ENCODE assay signal across 1 cellular context in genomic region chr20:25318471-25319240, GRCh38.
A peak's percentile ranks its signal among the peaks of the same experiment; 100 is the strongest.
TF ChIP-seq lines count a peak whose summit lies in the region.

No MANE protein-coding gene starts in this region.

TF ChIP-seq in GM12878, 131 proteins besides CTCF, POLR2A, EP300 and RAD21 (continued from another document and continues in another):
- TF ChIP-seq PKNOX1 (IDR thresholded peaks at IDR 0.05), result peak; percentile 84
- TF ChIP-seq IRF5 (IDR thresholded peaks at IDR 0.05; ENCODE audit: borderline replicate concordance), result no peak
- TF ChIP-seq SIN3A (IDR thresholded peaks at IDR 0.05; ENCODE audit: low read depth, low read length), result no peak
- TF ChIP-seq LARP7 (IDR thresholded peaks at IDR 0.05), result peak; percentile 52; the same call in 1 of the 2 replicates
- TF ChIP-seq, protein P1, sequence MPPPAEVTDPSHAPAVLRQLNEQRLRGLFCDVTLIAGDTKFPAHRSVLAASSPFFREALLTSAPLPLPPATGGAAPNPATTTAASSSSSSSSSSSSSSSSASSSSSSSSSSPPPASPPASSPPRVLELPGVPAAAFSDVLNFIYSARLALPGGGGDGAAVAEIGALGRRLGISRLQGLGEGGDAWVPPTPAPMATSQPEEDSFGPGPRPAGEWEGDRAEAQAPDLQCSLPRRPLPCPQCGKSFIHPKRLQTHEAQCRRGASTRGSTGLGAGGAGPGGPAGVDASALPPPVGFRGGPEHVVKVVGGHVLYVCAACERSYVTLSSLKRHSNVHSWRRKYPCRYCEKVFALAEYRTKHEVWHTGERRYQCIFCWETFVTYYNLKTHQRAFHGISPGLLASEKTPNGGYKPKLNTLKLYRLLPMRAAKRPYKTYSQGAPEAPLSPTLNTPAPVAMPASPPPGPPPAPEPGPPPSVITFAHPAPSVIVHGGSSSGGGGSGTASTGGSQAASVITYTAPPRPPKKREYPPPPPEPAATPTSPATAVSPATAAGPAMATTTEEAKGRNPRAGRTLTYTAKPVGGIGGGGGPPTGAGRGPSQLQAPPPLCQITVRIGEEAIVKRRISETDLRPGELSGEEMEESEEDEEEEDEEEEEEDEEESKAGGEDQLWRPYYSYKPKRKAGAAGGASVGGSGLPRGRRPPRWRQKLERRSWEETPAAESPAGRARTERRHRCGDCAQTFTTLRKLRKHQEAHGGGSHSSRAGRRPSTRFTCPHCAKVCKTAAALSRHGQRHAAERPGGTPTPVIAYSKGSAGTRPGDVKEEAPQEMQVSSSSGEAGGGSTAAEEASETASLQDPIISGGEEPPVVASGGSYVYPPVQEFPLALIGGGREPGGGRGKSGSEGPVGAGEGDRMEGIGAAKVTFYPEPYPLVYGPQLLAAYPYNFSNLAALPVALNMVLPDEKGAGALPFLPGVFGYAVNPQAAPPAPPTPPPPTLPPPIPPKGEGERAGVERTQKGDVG (CRISPR knock-in tag; IDR thresholded peaks at IDR 0.05), result no peak
- TF ChIP-seq, protein P2, sequence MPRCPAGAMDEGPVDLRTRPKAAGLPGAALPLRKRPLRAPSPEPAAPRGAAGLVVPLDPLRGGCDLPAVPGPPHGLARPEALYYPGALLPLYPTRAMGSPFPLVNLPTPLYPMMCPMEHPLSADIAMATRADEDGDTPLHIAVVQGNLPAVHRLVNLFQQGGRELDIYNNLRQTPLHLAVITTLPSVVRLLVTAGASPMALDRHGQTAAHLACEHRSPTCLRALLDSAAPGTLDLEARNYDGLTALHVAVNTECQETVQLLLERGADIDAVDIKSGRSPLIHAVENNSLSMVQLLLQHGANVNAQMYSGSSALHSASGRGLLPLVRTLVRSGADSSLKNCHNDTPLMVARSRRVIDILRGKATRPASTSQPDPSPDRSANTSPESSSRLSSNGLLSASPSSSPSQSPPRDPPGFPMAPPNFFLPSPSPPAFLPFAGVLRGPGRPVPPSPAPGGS (IDR thresholded peaks at IDR 0.05; ENCODE audit: borderline replicate concordance, insufficient read depth, low read depth, low read length, poor library complexity, severe bottlenecking), result no peak
- no peak for TF ChIP-seq FOS (IDR thresholded peaks at IDR 0.05; ENCODE audit: borderline replicate concordance, extremely low read depth, insufficient read length)
- TF ChIP-seq, protein P3, sequence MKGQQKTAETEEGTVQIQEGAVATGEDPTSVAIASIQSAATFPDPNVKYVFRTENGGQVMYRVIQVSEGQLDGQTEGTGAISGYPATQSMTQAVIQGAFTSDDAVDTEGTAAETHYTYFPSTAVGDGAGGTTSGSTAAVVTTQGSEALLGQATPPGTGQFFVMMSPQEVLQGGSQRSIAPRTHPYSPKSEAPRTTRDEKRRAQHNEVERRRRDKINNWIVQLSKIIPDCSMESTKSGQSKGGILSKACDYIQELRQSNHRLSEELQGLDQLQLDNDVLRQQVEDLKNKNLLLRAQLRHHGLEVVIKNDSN (IDR thresholded peaks at IDR 0.05; ENCODE audit: borderline replicate concordance, extremely low read length, insufficient read depth, low read depth, low read length), result no peak
- TF ChIP-seq NRF1 (conservative IDR thresholded peaks at IDR 0.05; ENCODE audit: low read depth, low read length), result no peak
- TF ChIP-seq, protein P4, sequence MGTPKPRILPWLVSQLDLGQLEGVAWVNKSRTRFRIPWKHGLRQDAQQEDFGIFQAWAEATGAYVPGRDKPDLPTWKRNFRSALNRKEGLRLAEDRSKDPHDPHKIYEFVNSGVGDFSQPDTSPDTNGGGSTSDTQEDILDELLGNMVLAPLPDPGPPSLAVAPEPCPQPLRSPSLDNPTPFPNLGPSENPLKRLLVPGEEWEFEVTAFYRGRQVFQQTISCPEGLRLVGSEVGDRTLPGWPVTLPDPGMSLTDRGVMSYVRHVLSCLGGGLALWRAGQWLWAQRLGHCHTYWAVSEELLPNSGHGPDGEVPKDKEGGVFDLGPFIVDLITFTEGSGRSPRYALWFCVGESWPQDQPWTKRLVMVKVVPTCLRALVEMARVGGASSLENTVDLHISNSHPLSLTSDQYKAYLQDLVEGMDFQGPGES (IDR thresholded peaks at IDR 0.05), result no peak
- TF ChIP-seq, protein P5, sequence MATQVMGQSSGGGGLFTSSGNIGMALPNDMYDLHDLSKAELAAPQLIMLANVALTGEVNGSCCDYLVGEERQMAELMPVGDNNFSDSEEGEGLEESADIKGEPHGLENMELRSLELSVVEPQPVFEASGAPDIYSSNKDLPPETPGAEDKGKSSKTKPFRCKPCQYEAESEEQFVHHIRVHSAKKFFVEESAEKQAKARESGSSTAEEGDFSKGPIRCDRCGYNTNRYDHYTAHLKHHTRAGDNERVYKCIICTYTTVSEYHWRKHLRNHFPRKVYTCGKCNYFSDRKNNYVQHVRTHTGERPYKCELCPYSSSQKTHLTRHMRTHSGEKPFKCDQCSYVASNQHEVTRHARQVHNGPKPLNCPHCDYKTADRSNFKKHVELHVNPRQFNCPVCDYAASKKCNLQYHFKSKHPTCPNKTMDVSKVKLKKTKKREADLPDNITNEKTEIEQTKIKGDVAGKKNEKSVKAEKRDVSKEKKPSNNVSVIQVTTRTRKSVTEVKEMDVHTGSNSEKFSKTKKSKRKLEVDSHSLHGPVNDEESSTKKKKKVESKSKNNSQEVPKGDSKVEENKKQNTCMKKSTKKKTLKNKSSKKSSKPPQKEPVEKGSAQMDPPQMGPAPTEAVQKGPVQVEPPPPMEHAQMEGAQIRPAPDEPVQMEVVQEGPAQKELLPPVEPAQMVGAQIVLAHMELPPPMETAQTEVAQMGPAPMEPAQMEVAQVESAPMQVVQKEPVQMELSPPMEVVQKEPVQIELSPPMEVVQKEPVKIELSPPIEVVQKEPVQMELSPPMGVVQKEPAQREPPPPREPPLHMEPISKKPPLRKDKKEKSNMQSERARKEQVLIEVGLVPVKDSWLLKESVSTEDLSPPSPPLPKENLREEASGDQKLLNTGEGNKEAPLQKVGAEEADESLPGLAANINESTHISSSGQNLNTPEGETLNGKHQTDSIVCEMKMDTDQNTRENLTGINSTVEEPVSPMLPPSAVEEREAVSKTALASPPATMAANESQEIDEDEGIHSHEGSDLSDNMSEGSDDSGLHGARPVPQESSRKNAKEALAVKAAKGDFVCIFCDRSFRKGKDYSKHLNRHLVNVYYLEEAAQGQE (IDR thresholded peaks at IDR 0.05; ENCODE audit: low read depth, low read length), result no peak
- no peak for TF ChIP-seq HDGF (IDR thresholded peaks at IDR 0.05)
- peak; percentile 73; the same call in 1 of the 2 replicates for TF ChIP-seq MTA3 (IDR thresholded peaks at IDR 0.05; ENCODE audit: borderline replicate concordance, low read length)
- TF ChIP-seq SPI1 (IDR thresholded peaks at IDR 0.05; ENCODE audit: borderline replicate concordance, insufficient read depth, low read depth, low read length), result peak; percentile 96
- no peak for TF ChIP-seq RELA (IDR thresholded peaks at IDR 0.05; ENCODE audit: borderline replicate concordance, partially characterized antibody)
- no peak; the same call in none of the 2 replicates for TF ChIP-seq NBN (IDR thresholded peaks at IDR 0.05)
- TF ChIP-seq ZNF217 (IDR thresholded peaks at IDR 0.05), result no peak
- TF ChIP-seq PRDM15 (CRISPR knock-in tag; IDR thresholded peaks at IDR 0.05), result no peak
- TF ChIP-seq POLR2AphosphoS5 (IDR thresholded peaks at IDR 0.05; ENCODE audit: low read length), result peak; percentile 80
- TF ChIP-seq YBX1 (IDR thresholded peaks at IDR 0.05), result no peak
- no peak for TF ChIP-seq RFX5 (IDR thresholded peaks at IDR 0.05; ENCODE audit: low read depth, low read length)
- TF ChIP-seq CHD1 (IDR thresholded peaks at IDR 0.05; ENCODE audit: low read depth, low read length), result no peak
- TF ChIP-seq, protein P6, sequence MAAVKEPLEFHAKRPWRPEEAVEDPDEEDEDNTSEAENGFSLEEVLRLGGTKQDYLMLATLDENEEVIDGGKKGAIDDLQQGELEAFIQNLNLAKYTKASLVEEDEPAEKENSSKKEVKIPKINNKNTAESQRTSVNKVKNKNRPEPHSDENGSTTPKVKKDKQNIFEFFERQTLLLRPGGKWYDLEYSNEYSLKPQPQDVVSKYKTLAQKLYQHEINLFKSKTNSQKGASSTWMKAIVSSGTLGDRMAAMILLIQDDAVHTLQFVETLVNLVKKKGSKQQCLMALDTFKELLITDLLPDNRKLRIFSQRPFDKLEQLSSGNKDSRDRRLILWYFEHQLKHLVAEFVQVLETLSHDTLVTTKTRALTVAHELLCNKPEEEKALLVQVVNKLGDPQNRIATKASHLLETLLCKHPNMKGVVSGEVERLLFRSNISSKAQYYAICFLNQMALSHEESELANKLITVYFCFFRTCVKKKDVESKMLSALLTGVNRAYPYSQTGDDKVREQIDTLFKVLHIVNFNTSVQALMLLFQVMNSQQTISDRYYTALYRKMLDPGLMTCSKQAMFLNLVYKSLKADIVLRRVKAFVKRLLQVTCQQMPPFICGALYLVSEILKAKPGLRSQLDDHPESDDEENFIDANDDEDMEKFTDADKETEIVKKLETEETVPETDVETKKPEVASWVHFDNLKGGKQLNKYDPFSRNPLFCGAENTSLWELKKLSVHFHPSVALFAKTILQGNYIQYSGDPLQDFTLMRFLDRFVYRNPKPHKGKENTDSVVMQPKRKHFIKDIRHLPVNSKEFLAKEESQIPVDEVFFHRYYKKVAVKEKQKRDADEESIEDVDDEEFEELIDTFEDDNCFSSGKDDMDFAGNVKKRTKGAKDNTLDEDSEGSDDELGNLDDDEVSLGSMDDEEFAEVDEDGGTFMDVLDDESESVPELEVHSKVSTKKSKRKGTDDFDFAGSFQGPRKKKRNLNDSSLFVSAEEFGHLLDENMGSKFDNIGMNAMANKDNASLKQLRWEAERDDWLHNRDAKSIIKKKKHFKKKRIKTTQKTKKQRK (IDR thresholded peaks at IDR 0.05; ENCODE audit: low read depth, low read length), result no peak
- TF ChIP-seq, protein P7, sequence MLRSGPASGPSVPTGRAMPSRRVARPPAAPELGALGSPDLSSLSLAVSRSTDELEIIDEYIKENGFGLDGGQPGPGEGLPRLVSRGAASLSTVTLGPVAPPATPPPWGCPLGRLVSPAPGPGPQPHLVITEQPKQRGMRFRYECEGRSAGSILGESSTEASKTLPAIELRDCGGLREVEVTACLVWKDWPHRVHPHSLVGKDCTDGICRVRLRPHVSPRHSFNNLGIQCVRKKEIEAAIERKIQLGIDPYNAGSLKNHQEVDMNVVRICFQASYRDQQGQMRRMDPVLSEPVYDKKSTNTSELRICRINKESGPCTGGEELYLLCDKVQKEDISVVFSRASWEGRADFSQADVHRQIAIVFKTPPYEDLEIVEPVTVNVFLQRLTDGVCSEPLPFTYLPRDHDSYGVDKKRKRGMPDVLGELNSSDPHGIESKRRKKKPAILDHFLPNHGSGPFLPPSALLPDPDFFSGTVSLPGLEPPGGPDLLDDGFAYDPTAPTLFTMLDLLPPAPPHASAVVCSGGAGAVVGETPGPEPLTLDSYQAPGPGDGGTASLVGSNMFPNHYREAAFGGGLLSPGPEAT (IDR thresholded peaks at IDR 0.05; ENCODE audit: low read depth), result peak; percentile 90
- TF ChIP-seq PAX8 (IDR thresholded peaks at IDR 0.05), result no peak
- no peak for TF ChIP-seq PML (IDR thresholded peaks at IDR 0.05; ENCODE audit: low read length)
- no peak for TF ChIP-seq BACH1 (IDR thresholded peaks at IDR 0.05; ENCODE audit: borderline replicate concordance)
- TF ChIP-seq GABPA (IDR thresholded peaks at IDR 0.05; ENCODE audit: low read depth), result no peak
- TF ChIP-seq CBX3 (IDR thresholded peaks at IDR 0.05; ENCODE audit: borderline replicate concordance, low read depth), result no peak
- peak; percentile 51 for TF ChIP-seq EED (IDR thresholded peaks at IDR 0.05; ENCODE audit: low read depth)
- TF ChIP-seq ATF7 (IDR thresholded peaks at IDR 0.05; ENCODE audit: low read depth), result peak; percentile 57
- TF ChIP-seq RB1 (IDR thresholded peaks at IDR 0.05; ENCODE audit: borderline replicate concordance), result no peak
- no peak for TF ChIP-seq TCF7 (IDR thresholded peaks at IDR 0.05; ENCODE audit: borderline replicate concordance)
- TF ChIP-seq CHD4 (IDR thresholded peaks at IDR 0.05), result no peak
